15 cellular contexts compared by ENCODE assay signal in genomic region chr1:24308365-24309015, GRCh38. TPM values are rescaled to one million over a fixed set of nuclear protein-coding genes. Genes with fewer than 3 reads are reported as not detected.
DNase-seq lines count a peak whose midpoint lies in the region; ATAC-seq and TF ChIP-seq lines count a peak whose summit lies in the region.
"Had no signal": no experiment of that assay in that cellular context is flagged by ENCODE, and none has a peak within 500 bp of the region (broad histone marks: within the 10 kb centered on the region; RNA-seq: fewer than 3 reads in every experiment).

No MANE protein-coding gene starts in this region.

- CTCF ChIA-PET in Panc1 (lab: Charles Lee): no interaction called here

- H3K36me3 ChIP-seq in Panc1 (ENCODE audit: control insufficient read depth, insufficient read depth, low read length) (no peaks in the 10 kb centered on the region), fibroblast of lung (ENCODE audit: control insufficient read depth, insufficient read depth, low read length) (no peaks in the 10 kb centered on the region)

- TF ChIP-seq CTCF in Panc1 (IDR thresholded peaks at IDR 0.05) (peak; percentile 31), fibroblast of lung (conservative IDR thresholded peaks at IDR 0.05 in 1 of 2, IDR thresholded peaks at IDR 0.05 in 1 of 2; ENCODE audit: low read depth in 1 of 2, low read length in 2 of 2) (peak; percentile 28 to 32), progenitor cell of endocrine pancreas (IDR thresholded peaks at IDR 0.05; ENCODE audit: unreplicated experiment) (peak; percentile 36)

- in situ Hi-C loops in Panc1 (cut with HindIII; ENCODE audit: low pct_unique_long_range_greater_than_20kb, low sequenced_read_pairs): no loop called here

- peak; percentile 27 for DNase-seq in DMS 273 (lab: John Stamatoyannopoulos, UW; ENCODE audit: unreplicated experiment)
- DNase-seq in DMS 273 treated with DMSO at 0.1 percent for 48 hours (lab: John Stamatoyannopoulos, UW): no peak
- no peak for DNase-seq in Panc1 (ENCODE audit: low read depth, low spot score)
- peak in 1 of 2 donors; percentile 23 for DNase-seq in fibroblast of lung (ENCODE audit: low read depth in 2 of 2)
- no peak for DNase-seq in progenitor cell of endocrine pancreas (ENCODE audit: low spot score, unreplicated experiment)
- DNase-seq in NK-92 treated with Interleukin-12 subunit alpha and Interleukin-12 subunit beta, amount 100 ng/mL, for 24 hours (lab: John Stamatoyannopoulos, UW): no peak
- no peak for DNase-seq in SKM-1 treated with dmso at 0.1 percent for 144 hours (lab: John Stamatoyannopoulos, UW; ENCODE audit: unreplicated experiment)
- no peak for DNase-seq in NCI-H2171 treated with DMSO at 0.1 percent for 48 hours (lab: John Stamatoyannopoulos, UW)
- DNase-seq: activated gamma-delta T cell treated with Interleukin-2 at 50 U/mL for 16 hours; NCI-H187 treated with DMSO at 0.1 percent for 48 hours; stimulated activated CD4-positive, alpha-beta T cell treated with anti-CD3 and anti-CD28 coated beads, Interleukin-1b, Interleukin-23, amount 100 ng/mL, for 48 hours; stimulated activated naive CD8-positive, alpha-beta T cell treated with anti-CD3 and anti-CD28 coated beads, Interleukin-15, amount 100 ng/mL, for 72 hours had no signal

- peaks cover 2% of the 10 kb centered on the region for H3K4me1 Mint-ChIP-seq in progenitor cell of endocrine pancreas (ENCODE audit: low read depth)
- H3K4me1 Mint-ChIP-seq: stimulated activated naive CD8-positive, alpha-beta T cell treated with anti-CD3 and anti-CD28 coated beads, Interleukin-15, amount 100 ng/mL, for 72 hours had no signal

- intact Hi-C loops in Panc1 (cut with micrococcal nuclease; ENCODE audit: unreplicated experiment): no loop called here

- H3K9me3 Mint-ChIP-seq in progenitor cell of endocrine pancreas (ENCODE audit: low read depth): no peaks in the 10 kb centered on the region
- H3K9me3 Mint-ChIP-seq: stimulated activated naive CD8-positive, alpha-beta T cell treated with anti-CD3 and anti-CD28 coated beads, Interleukin-15, amount 100 ng/mL, for 72 hours had no signal

- ATAC-seq in Panc1: 0 out of 2 replicates have a peak, but pooled peaks have one; percentile 44
- ATAC-seq: activated CD4-positive, CD25-positive, alpha-beta regulatory T cell treated with anti-CD3 and anti-CD28 coated beads, Interleukin-2, amount 50 U/mL, for 24 hours; stimulated activated naive CD8-positive, alpha-beta T cell treated with anti-CD3 and anti-CD28 coated beads, Interleukin-15, amount 100 ng/mL, for 72 hours had no signal

- H3K79me2 ChIP-seq in fibroblast of lung (ENCODE audit: control insufficient read depth, insufficient read depth, low read length): no peaks in the 10 kb centered on the region

- no peaks in the 10 kb centered on the region for H3K27me3 ChIP-seq in Panc1 (ENCODE audit: control insufficient read depth, insufficient read depth, low read length)
- H3K27me3 ChIP-seq in fibroblast of lung (ENCODE audit: control insufficient read depth, insufficient read depth, low read length): peaks cover 16% of the 10 kb centered on the region

- no peak overlapping the region for H2AFZ ChIP-seq in fibroblast of lung (ENCODE audit: low read length)

- peak overlapping the region; percentile 20; the same call in 1 of the 2 replicates for H3K27ac ChIP-seq in Panc1 (ENCODE audit: low read length)
- H3K27ac ChIP-seq in fibroblast of lung (ENCODE audit: insufficient read depth, low read length): no peak overlapping the region
- H3K27ac ChIP-seq: 22Rv1 had no signal

- no peaks in the 10 kb centered on the region; the same call in 1 of the 2 replicates for H3K4me1 ChIP-seq in Panc1 (ENCODE audit: control insufficient read depth, insufficient read depth, low read length)
- no peaks in the 10 kb centered on the region for H3K4me1 ChIP-seq in fibroblast of lung (ENCODE audit: control insufficient read depth, extremely low read depth, insufficient read depth, low read length)

- no peak overlapping the region for H3K4me2 ChIP-seq in fibroblast of lung (ENCODE audit: extremely low read depth, insufficient read depth, low read length)

- BruUV-seq in Panc1 (replicated peaks; lab: Mats Ljungman, UMichigan): no TSS peak

- H3K9me3 ChIP-seq in Panc1 (ENCODE audit: control insufficient read depth, insufficient read depth, low read depth, low read length) (no peaks in the 10 kb centered on the region), fibroblast of lung (ENCODE audit: control insufficient read depth, insufficient read depth, low read depth, low read length) (no peaks in the 10 kb centered on the region)

- H3K4me3 ChIP-seq in Panc1 (ENCODE audit: low read depth in 2 of 2, low read length in 2 of 2) (no peak overlapping the region), fibroblast of lung (replicated peaks in 1 of 4; ENCODE audit: control extremely low read depth in 1 of 4, insufficient read depth in 1 of 4, low read depth in 3 of 4, low read length in 4 of 4) (no peak overlapping the region)

- peaks cover 5% of the 10 kb centered on the region for H3K27me3 Mint-ChIP-seq in progenitor cell of endocrine pancreas

- POLR2A ChIA-PET in Panc1 (lab: Charles Lee): no interaction called here

- no peak overlapping the region for H3K4me3 Mint-ChIP-seq in progenitor cell of endocrine pancreas (ENCODE audit: low read depth)
- H3K4me3 Mint-ChIP-seq: stimulated activated naive CD8-positive, alpha-beta T cell treated with anti-CD3 and anti-CD28 coated beads, Interleukin-15, amount 100 ng/mL, for 72 hours had no signal

- H3K9ac ChIP-seq in fibroblast of lung (ENCODE audit: insufficient read depth, low read length): no peak overlapping the region

- no peak overlapping the region for H3K27ac Mint-ChIP-seq in progenitor cell of endocrine pancreas
- H3K27ac Mint-ChIP-seq: stimulated activated naive CD8-positive, alpha-beta T cell treated with anti-CD3 and anti-CD28 coated beads, Interleukin-15, amount 100 ng/mL, for 72 hours had no signal

- H4K20me1 ChIP-seq in fibroblast of lung (ENCODE audit: control insufficient read depth, extremely low read depth, insufficient read depth, low read length): no peaks in the 10 kb centered on the region

- no peaks in the 10 kb centered on the region for H3K36me3 Mint-ChIP-seq in progenitor cell of endocrine pancreas (ENCODE audit: insufficient read depth)

RNA-seq across cellular contexts. Expression of gene GRHL3, which starts 10.7 kb away (rescaled TPM):
- 16.7 TPM for total RNA-seq in Panc1 (2021; ENCODE audit: unreplicated experiment)
- polyA plus RNA-seq in Panc1 (2012; ENCODE audit: insufficient read length): 23.1 TPM
- not detected in 2 replicates for total RNA-seq in fibroblast of lung
- polyA plus RNA-seq in fibroblast of lung: 0.03 TPM in 1 of 2 replicates, not detected in the other
- not detected in 2 replicates for polyA plus RNA-seq in fibroblast of lung (2012)
- not detected in 2 replicates for polyA minus RNA-seq in fibroblast of lung (ENCODE audit: low replicate concordance)
- total RNA-seq in progenitor cell of endocrine pancreas: 4.9 and 5.7 TPM in 2 replicates
- polyA plus RNA-seq: neural cell had no signal
